In the genomic region with DNA sequence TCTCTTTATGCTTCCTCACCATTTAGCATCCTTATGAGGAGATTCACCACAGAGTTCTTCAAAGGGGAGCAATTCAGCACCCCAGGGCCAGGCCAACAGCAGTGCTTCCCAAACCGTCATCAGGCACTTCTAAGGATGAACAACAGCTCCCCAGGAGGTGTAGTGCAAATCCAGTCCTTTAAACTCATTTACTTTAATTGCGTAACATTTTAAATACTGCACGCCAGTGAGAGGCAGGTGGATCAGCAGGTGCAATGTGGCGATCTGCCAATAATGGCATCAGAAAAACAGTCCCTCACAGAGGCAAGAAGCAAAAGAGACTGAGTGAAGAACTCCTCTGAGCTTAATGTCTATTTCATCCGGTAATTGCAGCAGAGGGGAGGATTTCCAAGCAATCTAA, we compare ENCODE assay signal across 23 cellular contexts.
DNase-seq lines count a peak whose midpoint lies in the region; TF ChIP-seq lines count a peak whose summit lies in the region.
"Had no signal": no experiment of that assay in that cellular context is flagged by ENCODE, and none has a peak within 500 bp of the region (broad histone marks: within the 10 kb centered on the region; RNA-seq: fewer than 3 reads in every experiment).

No MANE protein-coding gene starts in this region.

- H3K4me3 Mint-ChIP-seq in chondrocyte (ENCODE audit: unreplicated experiment) = no peak overlapping the region
- H3K4me3 Mint-ChIP-seq: effector memory CD8-positive, alpha-beta T cell had no signal

- H3K9me3 Mint-ChIP-seq in chondrocyte (ENCODE audit: low read depth) = peaks cover 8% of the 10 kb centered on the region

- no peak for TF ChIP-seq EP300 in Ishikawa (IDR thresholded peaks at IDR 0.05; ENCODE audit: borderline replicate concordance)

- no peak for TF ChIP-seq RAD21 in Ishikawa (IDR thresholded peaks at IDR 0.05; ENCODE audit: low read depth)

- no peak for TF ChIP-seq CTCF in chondrocyte (IDR thresholded peaks at IDR 0.05)

- no peaks in the 10 kb centered on the region for H3K27me3 Mint-ChIP-seq in chondrocyte (ENCODE audit: low read depth)
- H3K27me3 Mint-ChIP-seq: effector memory CD8-positive, alpha-beta T cell had no signal

- DNase-seq in NCI-H1930 (lab: John Stamatoyannopoulos, UW) = peak; percentile 85 to 87
- peak; percentile 81 for DNase-seq in NCI-H510A (lab: John Stamatoyannopoulos, UW)
- no peak for DNase-seq in chondrocyte (ENCODE audit: low spot score)
- DNase-seq in UCSD-AML1 (lab: John Stamatoyannopoulos, UW; ENCODE audit: unreplicated experiment) = no peak
- no peak for DNase-seq in stimulated activated naive CD4-positive, alpha-beta T cell (lab: John Stamatoyannopoulos, UW)
- DNase-seq in activated CD4-positive, CD25-positive, alpha-beta regulatory T cell (lab: John Stamatoyannopoulos, UW) = no peak
- DNase-seq: activated CD4-positive, alpha-beta T cell treated with anti-CD3 and anti-CD28 coated beads for 4 hours; activated naive CD4-positive, alpha-beta T cell; anterior cingulate cortex; cerebellar nuclear complex; effector memory CD8-positive, alpha-beta T cell; GF-D8; GOT3; kidney; NCI-H1694; SK-N-SH; stimulated activated naive CD4-positive, alpha-beta T cell treated with Interleukin-2 at 50 U/mL for 16 hours; T1000 had no signal

- no peaks in the 10 kb centered on the region; the same call in 1 of the 2 replicates for H3K4me1 ChIP-seq in iPS-20b (ENCODE audit: insufficient read depth, low read length)
- H3K4me1 ChIP-seq: tibial nerve had no signal

- H3K36me3 ChIP-seq in iPS-20b (ENCODE audit: insufficient read depth, low read depth, low read length) = no peaks in the 10 kb centered on the region
- H3K36me3 ChIP-seq: tibial nerve had no signal

- no peaks in the 10 kb centered on the region for H3K9me3 ChIP-seq in iPS-20b (ENCODE audit: insufficient read depth, low read depth, low read length)
- H3K9me3 ChIP-seq: SK-N-SH, tibial nerve had no signal

- H3K4me1 Mint-ChIP-seq in chondrocyte (ENCODE audit: low read depth) = no peaks in the 10 kb centered on the region

- no peaks in the 10 kb centered on the region for H3K36me3 Mint-ChIP-seq in chondrocyte (ENCODE audit: low read depth)

- no peak overlapping the region for H3K4me3 ChIP-seq in iPS-20b (ENCODE audit: low read length)
- H3K4me3 ChIP-seq: tibial nerve had no signal

- no peaks in the 10 kb centered on the region for H3K27me3 ChIP-seq in iPS-20b (ENCODE audit: insufficient read depth, low read length)
- H3K27me3 ChIP-seq: tibial nerve had no signal

- H3K27ac Mint-ChIP-seq in chondrocyte (ENCODE audit: unreplicated experiment) = no peak overlapping the region
- H3K27ac Mint-ChIP-seq: effector memory CD8-positive, alpha-beta T cell had no signal

- no peak overlapping the region for H3K9ac ChIP-seq in iPS-20b (ENCODE audit: low read depth, low read length)
- H3K9ac ChIP-seq: KMS-11, SK-N-SH had no signal

- peak overlapping the region; percentile 28 for H3K27ac ChIP-seq in iPS-20b (ENCODE audit: low read length)
- H3K27ac ChIP-seq: HL-60, KMS-11, tibial nerve had no signal

TF ChIP-seq in Ishikawa, 13 proteins besides CTCF, POLR2A, EP300 and RAD21:
- no peak for TF ChIP-seq TAF1 (IDR thresholded peaks at IDR 0.05; ENCODE audit: low read depth)
- peak; percentile 22; the same call in 1 of the 2 replicates for TF ChIP-seq NFIC (IDR thresholded peaks at IDR 0.05)
- peak; percentile 84 for TF ChIP-seq CEBPB (IDR thresholded peaks at IDR 0.05)

Comparison
In these comparisons a context has a peak if more than half of its experiments do, and no peak if none do; other contexts are left out.
1. DNase-seq: peak in NCI-H1930 (2 of 2) and NCI-H510A (single experiment); none in chondrocyte (single experiment), UCSD-AML1 (single experiment), stimulated activated naive CD4-positive, alpha-beta T cell (0 of 6) and activated CD4-positive, CD25-positive, alpha-beta regulatory T cell (0 of 4).